Comparison of ENCODE assay signal across 30 cellular contexts in the genomic region with DNA sequence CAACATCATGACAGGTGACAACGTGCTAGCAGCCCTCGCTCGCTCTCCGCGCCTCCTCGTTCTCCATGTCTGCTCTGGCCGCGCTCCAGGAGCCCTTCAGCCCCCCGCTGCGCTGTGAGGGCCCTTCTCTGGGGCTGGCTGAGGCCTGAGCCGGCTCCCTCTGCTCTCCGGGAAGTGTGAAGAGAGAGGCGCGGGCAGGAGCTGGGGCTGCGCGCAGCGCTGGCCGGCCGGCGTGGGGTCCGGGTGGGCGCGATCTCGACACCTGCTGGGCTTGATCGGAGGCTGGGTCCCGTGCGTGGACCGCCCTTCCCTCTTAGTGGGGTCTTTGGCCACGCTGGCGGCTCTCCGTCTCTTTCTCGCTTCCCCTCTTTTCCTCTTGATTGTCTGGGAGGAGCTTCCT.
"Had no signal": no experiment of that assay in that cellular context is flagged by ENCODE, and none has a peak within 500 bp of the region (broad histone marks: within the 10 kb centered on the region; RNA-seq: fewer than 3 reads in every experiment).

No MANE protein-coding gene starts in this region.

- H3K4me3 Mint-ChIP-seq: activated CD4-positive, alpha-beta memory T cell treated with anti-CD3 and anti-CD28 coated beads, Interleukin-2, amount 10 ng/mL, durations not matched to agents 7 days and 5 days; activated CD4-positive, alpha-beta T cell treated with anti-CD3 and anti-CD28 coated beads, Interleukin-2, amount 10 ng/mL, durations not matched to agents 7 days and 5 days; activated naive CD8-positive, alpha-beta T cell; activated T-cell treated with anti-CD3 and anti-CD28 coated beads, Interleukin-2, amount 50 U/mL, for 4 hours; activated T-helper 17 cell treated with anti-CD3 and anti-CD28 coated beads, Interleukin-2, amount 50 U/mL, for 72 hours; immature natural killer cell; natural killer cell; neural progenitor cell; stimulated activated naive B cell treated with anti-CD40 and anti-IgM and Interleukin-4, amounts not matched to agents 10 μg/mL and 1 μg/mL and 100 μg/mL, for 72 hours; T-helper 17 cell had no signal

- H3K27me3 ChIP-seq: neural progenitor cell, right atrium auricular region, stomach, tibial artery, upper lobe of right lung had no signal

- H3K27ac ChIP-seq: coronary artery, lower lobe of right lung, neural progenitor cell, right atrium auricular region, stomach, tibial artery, upper lobe of right lung had no signal

- H3K36me3 ChIP-seq: lower lobe of right lung, neural progenitor cell, right atrium auricular region, stomach, tibial artery, upper lobe of right lung had no signal

- DNase-seq: activated CD4-positive, alpha-beta memory T cell treated with anti-CD3 and anti-CD28 coated beads, Interleukin-2, amount 10 ng/mL, durations not matched to agents 7 days and 5 days; activated CD4-positive, alpha-beta T cell treated with anti-CD3 and anti-CD28 coated beads for 1 hour; activated CD4-positive, alpha-beta T cell treated with anti-CD3 and anti-CD28 coated beads, Interleukin-2, amount 10 ng/mL, durations not matched to agents 7 days and 5 days; activated naive CD4-positive, alpha-beta T cell treated with Interleukin-2 at 50 U/mL for 16 hours; activated T-cell treated with anti-CD3 and anti-CD28 coated beads, Interleukin-2, amount 50 U/mL, for 4 hours; anterior cingulate cortex; cerebellar nuclear complex; head of caudate nucleus; hippocampal formation; immature natural killer cell; kidney glomerular epithelial cell; lower lobe of right lung; mesendoderm; natural killer cell; occipital lobe; stimulated activated CD4-positive, alpha-beta T cell treated with anti-CD3 and anti-CD28 coated beads, Interleukin-15, amount 100 ng/mL, for 24 hours; stimulated activated CD4-positive, alpha-beta T cell treated with anti-CD3 and anti-CD28 coated beads, Interleukin-2, amount 100 ng/mL, for 24 hours; stimulated activated naive B cell treated with anti-CD40 and anti-IgM and Interleukin-4, amounts not matched to agents 10 μg/mL and 1 μg/mL and 100 μg/mL, for 72 hours; stomach; T-helper 17 cell; T1000; tibial artery; upper lobe of right lung had no signal

- H3K36me3 Mint-ChIP-seq: activated naive CD8-positive, alpha-beta T cell; immature natural killer cell; natural killer cell; neural progenitor cell; stimulated activated naive B cell treated with anti-CD40 and anti-IgM and Interleukin-4, amounts not matched to agents 10 μg/mL and 1 μg/mL and 100 μg/mL, for 72 hours had no signal

- H3K27ac Mint-ChIP-seq: activated CD4-positive, alpha-beta memory T cell treated with anti-CD3 and anti-CD28 coated beads, Interleukin-2, amount 10 ng/mL, durations not matched to agents 7 days and 5 days; activated CD4-positive, alpha-beta T cell treated with anti-CD3 and anti-CD28 coated beads, Interleukin-2, amount 10 ng/mL, durations not matched to agents 7 days and 5 days; activated naive CD8-positive, alpha-beta T cell; activated T-helper 17 cell treated with anti-CD3 and anti-CD28 coated beads, Interleukin-2, amount 50 U/mL, for 72 hours; immature natural killer cell; natural killer cell; neural progenitor cell; stimulated activated naive B cell treated with anti-CD40 and anti-IgM and Interleukin-4, amounts not matched to agents 10 μg/mL and 1 μg/mL and 100 μg/mL, for 72 hours; T-helper 17 cell had no signal

- H3K4me1 ChIP-seq: lower lobe of right lung, neural progenitor cell, right atrium auricular region, stomach, tibial artery, upper lobe of right lung had no signal

- H3K4me1 Mint-ChIP-seq: activated CD4-positive, alpha-beta memory T cell treated with anti-CD3 and anti-CD28 coated beads, Interleukin-2, amount 10 ng/mL, durations not matched to agents 7 days and 5 days; activated CD4-positive, alpha-beta T cell treated with anti-CD3 and anti-CD28 coated beads, Interleukin-2, amount 10 ng/mL, durations not matched to agents 7 days and 5 days; activated T-helper 17 cell treated with anti-CD3 and anti-CD28 coated beads, Interleukin-2, amount 50 U/mL, for 72 hours; immature natural killer cell; natural killer cell; stimulated activated naive B cell treated with anti-CD40 and anti-IgM and Interleukin-4, amounts not matched to agents 10 μg/mL and 1 μg/mL and 100 μg/mL, for 72 hours; T-helper 17 cell had no signal

- H3K9me3 ChIP-seq: lower lobe of right lung, right atrium auricular region, tibial artery, upper lobe of right lung had no signal

- H3K27me3 Mint-ChIP-seq: activated CD4-positive, alpha-beta memory T cell treated with anti-CD3 and anti-CD28 coated beads, Interleukin-2, amount 10 ng/mL, durations not matched to agents 7 days and 5 days; activated CD4-positive, alpha-beta T cell treated with anti-CD3 and anti-CD28 coated beads, Interleukin-2, amount 10 ng/mL, durations not matched to agents 7 days and 5 days; activated naive CD8-positive, alpha-beta T cell; activated T-helper 17 cell treated with anti-CD3 and anti-CD28 coated beads, Interleukin-2, amount 50 U/mL, for 72 hours; stimulated activated naive B cell treated with anti-CD40 and anti-IgM and Interleukin-4, amounts not matched to agents 10 μg/mL and 1 μg/mL and 100 μg/mL, for 72 hours; T-helper 17 cell had no signal

- FAIRE-seq: endothelial cell of umbilical vein had no signal

- H3K9me3 Mint-ChIP-seq: activated CD4-positive, alpha-beta memory T cell treated with anti-CD3 and anti-CD28 coated beads, Interleukin-2, amount 10 ng/mL, durations not matched to agents 7 days and 5 days; activated CD4-positive, alpha-beta T cell treated with anti-CD3 and anti-CD28 coated beads, Interleukin-2, amount 10 ng/mL, durations not matched to agents 7 days and 5 days; activated T-cell treated with anti-CD3 and anti-CD28 coated beads, Interleukin-2, amount 50 U/mL, for 4 hours; activated T-helper 17 cell treated with anti-CD3 and anti-CD28 coated beads, Interleukin-2, amount 50 U/mL, for 72 hours; neural progenitor cell had no signal

- H3K4me3 ChIP-seq: coronary artery, lower lobe of right lung, neural progenitor cell, right atrium auricular region, smooth muscle cell, stomach, tibial artery, upper lobe of right lung had no signal
